Comparison of ENCODE assay signal across 22 cellular contexts in genomic region chr20:54015496-54015895, GRCh38. TPM values are rescaled to one million over a fixed set of nuclear protein-coding genes. Genes with fewer than 3 reads are reported as not detected.
"Had no signal": no experiment of that assay in that cellular context is flagged by ENCODE, and none has a peak within 500 bp of the region (broad histone marks: within the 10 kb centered on the region; RNA-seq: fewer than 3 reads in every experiment).

No MANE protein-coding gene starts in this region.

- H3K4me3 ChIP-seq: heart left ventricle, lung, pancreas, right lobe of liver, testis, transverse colon had no signal

- H3K36me3 Mint-ChIP-seq: naive B cell; stimulated activated effector memory CD8-positive, alpha-beta T cell treated with anti-CD3 and anti-CD28 coated beads, Interleukin-12 subunit alpha, Interleukin-12 subunit beta, amount 100 ng/mL, for 72 hours had no signal

- H3K27ac ChIP-seq: foreskin keratinocyte, heart left ventricle, pancreas, right lobe of liver, testis, transverse colon had no signal

- H3K27ac Mint-ChIP-seq: effector memory CD8-positive, alpha-beta T cell; progenitor cell of endocrine pancreas; stimulated activated effector memory CD8-positive, alpha-beta T cell treated with anti-CD3 and anti-CD28 coated beads, Interleukin-12 subunit alpha, Interleukin-12 subunit beta, amount 100 ng/mL, for 72 hours had no signal

- H3K9me3 Mint-ChIP-seq: effector memory CD8-positive, alpha-beta T cell; naive B cell; nephron; stimulated activated effector memory CD8-positive, alpha-beta T cell treated with anti-CD3 and anti-CD28 coated beads, Interleukin-12 subunit alpha, Interleukin-12 subunit beta, amount 100 ng/mL, for 72 hours had no signal

- H3K27me3 ChIP-seq: heart left ventricle, pancreas, right lobe of liver, testis, transverse colon had no signal

- H3K36me3 ChIP-seq: heart left ventricle, pancreas, right lobe of liver, transverse colon had no signal

- H3K4me1 ChIP-seq: foreskin keratinocyte, pancreas, right lobe of liver, testis had no signal

- H3K9me3 ChIP-seq: heart left ventricle, pancreas, right lobe of liver, testis, transverse colon had no signal

- H3K27me3 Mint-ChIP-seq: progenitor cell of endocrine pancreas had no signal

- H3K4me3 Mint-ChIP-seq: effector memory CD8-positive, alpha-beta T cell; naive B cell; nephron; stimulated activated effector memory CD8-positive, alpha-beta T cell treated with anti-CD3 and anti-CD28 coated beads, Interleukin-12 subunit alpha, Interleukin-12 subunit beta, amount 100 ng/mL, for 72 hours had no signal

- ATAC-seq: effector memory CD8-positive, alpha-beta T cell; foreskin keratinocyte; heart left ventricle; left colon; left ventricle myocardium superior; pancreas; right lobe of liver; stimulated activated effector memory CD8-positive, alpha-beta T cell treated with anti-CD3 and anti-CD28 coated beads, Interleukin-12 subunit alpha, Interleukin-12 subunit beta, amount 100 ng/mL, for 72 hours; stimulated activated naive CD8-positive, alpha-beta T cell treated with anti-CD3 and anti-CD28 coated beads, Interleukin-15, Interleukin-2, amounts not matched to agents 100 U/mL and 50 U/mL, for 24 hours had no signal

- DNase-seq: effector memory CD8-positive, alpha-beta T cell; erythroblast; foreskin keratinocyte; heart left ventricle; hippocampal formation; left colon; left ventricle myocardium superior; mesenchymal stem cell; naive B cell; occipital lobe; pancreas; retina; right lobe of liver; stimulated activated CD4-positive, alpha-beta T cell treated with anti-CD3 and anti-CD28 coated beads, Interleukin-4, amount 100 ng/mL, for 1 hour; stimulated activated CD8-positive, alpha-beta memory T cell treated with anti-CD3 and anti-CD28 coated beads, Interleukin-4, amount 100 ng/mL, for 48 hours; stimulated activated naive CD8-positive, alpha-beta T cell treated with anti-CD3 and anti-CD28 coated beads, Interleukin-15, Interleukin-2, amounts not matched to agents 100 U/mL and 50 U/mL, for 24 hours; testis; transverse colon had no signal

RNA-seq across cellular contexts. Expression of gene BCAS1, which starts 54.9 kb away (rescaled TPM):
- total RNA-seq: foreskin keratinocyte, heart left ventricle, left ventricle myocardium superior had no signal
- polyA plus RNA-seq: foreskin keratinocyte, heart left ventricle had no signal
